ENCODE assay signal across 11 cellular contexts in genomic region chr3:158094235-158094916, GRCh38. TPM values are rescaled to one million over a fixed set of nuclear protein-coding genes. Genes with fewer than 3 reads are reported as not detected.
DNase-seq lines count a peak whose midpoint lies in the region; ATAC-seq, FAIRE-seq and TF ChIP-seq lines count a peak whose summit lies in the region.
"Had no signal": no experiment of that assay in that cellular context is flagged by ENCODE, and none has a peak within 500 bp of the region (broad histone marks: within the 10 kb centered on the region; RNA-seq: fewer than 3 reads in every experiment).

No MANE protein-coding gene starts in this region.

- no peaks in the 10 kb centered on the region for H4K20me1 ChIP-seq in K562 (replicated peaks; ENCODE audit: control insufficient read depth, insufficient read depth, low read length)

- intact Hi-C loops in K562 (cut with micrococcal nuclease) = loop anchor here (5.0 kb wide), 1 partner anchor 227 kb away; no protein-coding TSS in a partner anchor
- intact Hi-C loops in spleen (cut with DNase I; ENCODE audit: low total_unique reads) = no loop called here

- H3K27me3 ChIP-seq in K562 (ENCODE audit: control insufficient read depth in 2 of 2, insufficient read depth in 2 of 2, low read length in 2 of 2) (no peaks in the 10 kb centered on the region), spleen (replicated peaks in 1 of 7) (peaks cover 15 to 99% (median 77%) of the 10 kb centered on the region in 7 donors)

- FAIRE-seq in K562 (lab: Jason Lieb, UNC) = no peak
- FAIRE-seq: TTC549 had no signal

- ATAC-seq in GM19043 (IDR thresholded peaks at IDR 0.05; ENCODE audit: low read depth, unreplicated experiment) (peak; percentile 31), HG02840 (IDR thresholded peaks at IDR 0.05; ENCODE audit: low FRiP score, unreplicated experiment) (peak; percentile 38), K562 (no peak), SK-N-SH treated with all-trans-retinoic acid at 6 μM for 48 hours (no peak)
- ATAC-seq: left lung had no signal

- H3K9me3 ChIP-seq in K562 (replicated peaks; ENCODE audit: control insufficient read depth, insufficient read depth, low read depth, low read length) (peaks cover 12% of the 10 kb centered on the region), spleen (peaks cover 0 to 15% (median 0%) of the 10 kb centered on the region in 8 donors)
- H3K9me3 ChIP-seq: left lung had no signal

- H2AFZ ChIP-seq in K562 (ENCODE audit: low read depth, low read length) = no peak overlapping the region

- TF ChIP-seq POLR2A in K562 (conservative IDR thresholded peaks at IDR 0.05) (no peak), spleen (IDR thresholded peaks at IDR 0.05) (no peak)

- H3K4me3 ChIP-seq in K562 (no peak overlapping the region), spleen (peak overlapping the region in 1 of 8 donors; percentile 33)
- H3K4me3 ChIP-seq: left lung had no signal

- in situ Hi-C loops in K562 (cut with MboI) = no loop called here

- DNase-seq in K562 (ENCODE audit: extremely low read depth in 1 of 4, low spot score in 3 of 4) = no peak
- peak; percentile 74 for DNase-seq in spleen
- DNase-seq in NCI-H2171 (lab: John Stamatoyannopoulos, UW) = no peak
- no peak for DNase-seq in superior temporal gyrus (ENCODE audit: extremely low spot score)
- DNase-seq: NCI-H2171 treated with DMSO at 0.1 percent for 48 hours; stimulated activated CD4-positive, alpha-beta T cell treated with anti-CD3 and anti-CD28 coated beads, Interleukin-1b, Interleukin-23, amount 100 ng/mL, for 48 hours had no signal

- H3K4me1 ChIP-seq in K562 (replicated peaks in 1 of 2; ENCODE audit: control insufficient read depth in 2 of 2, insufficient read depth in 2 of 2, low read length in 2 of 2) (no peaks in the 10 kb centered on the region), spleen (peaks cover 9 to 39% (median 24%) of the 10 kb centered on the region in 6 donors)

- CTCF ChIA-PET in K562 (lab: Yijun Ruan, JAX; ENCODE audit: low intra/inter-chr PET ratio) = no interaction called here

- H3K9ac ChIP-seq in K562 (ENCODE audit: insufficient read depth in 1 of 2, low read depth in 2 of 2, low read length in 2 of 2) = no peak overlapping the region

- H3K79me2 ChIP-seq in K562 (ENCODE audit: control insufficient read depth, insufficient read depth, low read length) = no peaks in the 10 kb centered on the region

- TF ChIP-seq CTCF in K562 (IDR thresholded peaks at IDR 0.05 in 2 of 3, conservative IDR thresholded peaks at IDR 0.05 in 1 of 3; ENCODE audit: insufficient read depth in 2 of 3, low read depth in 1 of 3, low read length in 3 of 3) = no peak
- TF ChIP-seq CTCF in spleen (IDR thresholded peaks at IDR 0.05 in 8 of 11, conservative IDR thresholded peaks at IDR 0.05 in 3 of 11) = no peak

- no TSS peak for BruUV-seq in K562 (replicated peaks; lab: Mats Ljungman, UMichigan)

- no peak for TF ChIP-seq EP300 in K562 (IDR thresholded peaks at IDR 0.05; ENCODE audit: low read length)

- H3K36me3 ChIP-seq in K562 (ENCODE audit: control insufficient read depth, insufficient read depth, low read length) (peaks cover 22% of the 10 kb centered on the region; the same call in 2 of the 3 replicates), spleen (no peaks in the 10 kb centered on the region)
- H3K36me3 ChIP-seq: left lung had no signal

- H3K27ac ChIP-seq in K562 (ENCODE audit: extremely low read depth, low read depth, low read length) (no peak overlapping the region), spleen (no peak overlapping the region)
- H3K27ac ChIP-seq: left lung had no signal

- WGBS in K562 (ENCODE audit: insufficient coverage, low coverage, missing lambda C conversion rate) = 87% methylated on average over 28 of the region's 58 CpGs
- 12 to 35% (median 14%) methylated on average over 17 to 58 of the region's 58 CpGs for WGBS in spleen, 5 donors

- no peak overlapping the region for H3K4me2 ChIP-seq in K562 (ENCODE audit: insufficient read depth, low read length)

- no peaks in the 10 kb centered on the region for H3K9me1 ChIP-seq in K562 (ENCODE audit: control insufficient read depth, insufficient read depth, low read length)

- POLR2A ChIA-PET in K562 (lab: Yijun Ruan, JAX) = no interaction called here

- no peak for TF ChIP-seq RAD21 in K562 (CRISPR knock-in tag; conservative IDR thresholded peaks at IDR 0.05 in 1 of 2, IDR thresholded peaks at IDR 0.05 in 1 of 2)

TF ChIP-seq in K562, 482 proteins besides CTCF, POLR2A, EP300 and RAD21 (continues in another document):
- TF ChIP-seq POLR2G (IDR thresholded peaks at IDR 0.05; ENCODE audit: low read depth, low read length) (0 out of 2 replicates have a peak, but pooled peaks have one; percentile 27), ATF3 (IDR thresholded peaks at IDR 0.05) (peak; percentile 10; the same call in 1 of the 2 replicates), ATF3 (CRISPR knock-in tag; conservative IDR thresholded peaks at IDR 0.05) (no peak)

TF ChIP-seq in SK-N-SH treated with all-trans-retinoic acid at 6 μM for 48 hours, 23 proteins besides CTCF, POLR2A, EP300 and RAD21:
- TF ChIP-seq PPARA (CRISPR knock-in tag; IDR thresholded peaks at IDR 0.05; ENCODE audit: borderline replicate concordance) (no peak), CREB5 (CRISPR knock-in tag; IDR thresholded peaks at IDR 0.05; ENCODE audit: low read depth) (no peak)

RNA-seq across cellular contexts. Expression of gene SHOX2, which starts 11.8 kb away (rescaled TPM):
- 6.0 and 8.3 TPM in 2 replicates for total RNA-seq in K562 (2011; cell fraction: chromatin; rRNA removed; ENCODE audit: low replicate concordance)
- 3.9 and 6.5 TPM in 2 replicates for total RNA-seq in K562 (2011; cell fraction: nucleolus; rRNA removed)
- 5.5 and 7.1 TPM in 2 replicates for total RNA-seq in K562 (2011; cell fraction: nucleoplasm; rRNA removed)
- total RNA-seq in K562 (2014; rRNA removed) = 5.0 and 5.2 TPM in 2 replicates
- total RNA-seq in K562 (2014; rRNA removed; fragmentation: Illumina TruSeq; extraction: Trizol) = 3.6 and 3.7 TPM in 2 replicates
- 3.4 and 3.8 TPM in 2 replicates for total RNA-seq in K562 (2015; rRNA removed; fragmentation: Illumina TruSeq; extraction: Trizol)
- total RNA-seq in K562 (2021) = 6.1 and 8.2 TPM in 2 replicates
- polyA plus RNA-seq in K562 (2011; rRNA removed) = 6.8 and 8.4 TPM in 2 replicates
- 6.7 and 10.6 TPM in 2 replicates for polyA plus RNA-seq in K562 (2011; cell fraction: cytosol; rRNA removed)
- 24.0 and 36.2 TPM in 2 replicates for polyA plus RNA-seq in K562 (2011; cell fraction: nucleus; rRNA removed)
- polyA plus RNA-seq in K562 (2012) = 5.7 and 6.0 TPM in 2 replicates
- polyA plus RNA-seq in K562 (2014; fragmentation: Illumina TruSeq; extraction: Trizol) = 4.0 and 5.4 TPM in 2 replicates
- polyA plus RNA-seq in K562 (2014; fragmentation: Nextera tagmentation; extraction: Ambion mirVana) = under 1 TPM; 0.53 to 0.63 TPM
- 6.8 and 9.4 TPM in 2 replicates for polyA plus RNA-seq in K562 (2014; rRNA removed)
- 2.6 and 3.0 TPM in 2 replicates for polyA minus RNA-seq in K562 (2011; rRNA and poly(A)+ RNA removed)
- polyA minus RNA-seq in K562 (2011; cell fraction: cytosol; rRNA and poly(A)+ RNA removed) = 3.1 and 3.7 TPM in 2 replicates
- 6.8 and 7.0 TPM in 2 replicates for polyA minus RNA-seq in K562 (2011; cell fraction: nucleus; rRNA and poly(A)+ RNA removed)
- under 1 TPM in 3 of 7 donors, not detected in 4; 0.21 to 0.34 (median 0.23) TPM for total RNA-seq in spleen
- polyA plus RNA-seq in spleen = under 1 TPM in 2 of 3 donors, not detected in 1; 0.05 to 0.10 TPM

RNA-seq across cellular contexts. Expression of gene RSRC1, which starts 15.5 kb away (rescaled TPM):
- total RNA-seq in K562 (2011; cell fraction: chromatin; rRNA removed; ENCODE audit: low replicate concordance) = 32.9 and 110 TPM in 2 replicates
- 19.3 and 33.6 TPM in 2 replicates for total RNA-seq in K562 (2011; cell fraction: nucleolus; rRNA removed)
- total RNA-seq in K562 (2011; cell fraction: nucleoplasm; rRNA removed) = 52.5 and 68.8 TPM in 2 replicates
- total RNA-seq in K562 (2014; rRNA removed) (73.5 and 85.5 TPM in 2 replicates), K562 (2014; rRNA removed; fragmentation: Illumina TruSeq; extraction: Trizol) (113 and 120 TPM in 2 replicates), K562 (2015; rRNA removed; fragmentation: Illumina TruSeq; extraction: Trizol) (122 and 128 TPM in 2 replicates), K562 (2021) (50.1 and 51.7 TPM in 2 replicates), spleen (10 to 100 TPM; 30.2 to 56.5 (median 35.1) TPM)
- polyA plus RNA-seq in K562 (2011; rRNA removed) (15.4 and 19.3 TPM in 2 replicates), K562 (2014; fragmentation: Illumina TruSeq; extraction: Trizol) (75.5 and 78.5 TPM in 2 replicates), K562 (2014; fragmentation: Nextera tagmentation; extraction: Ambion mirVana) (10 to 100 TPM; 53.6 to 96.8 TPM), K562 (2014; rRNA removed) (22.6 and 27.4 TPM in 2 replicates), spleen (10 to 100 TPM in 2 of 3 donors, 1 to 10 TPM in 1; 7.2 to 14.0 (median 12.0) TPM)
- 2.0 and 4.4 TPM in 2 replicates for polyA plus RNA-seq in K562 (2011; cell fraction: cytosol; rRNA removed)
- 11.6 and 13.0 TPM in 2 replicates for polyA plus RNA-seq in K562 (2011; cell fraction: nucleus; rRNA removed)
- polyA plus RNA-seq in K562 (2012) = 24.7 and 40.6 TPM in 2 replicates
- 97.8 and 117 TPM in 2 replicates for polyA minus RNA-seq in K562 (2011; rRNA and poly(A)+ RNA removed)
- polyA minus RNA-seq in K562 (2011; cell fraction: cytosol; rRNA and poly(A)+ RNA removed) = 16.2 and 22.3 TPM in 2 replicates
- polyA minus RNA-seq in K562 (2011; cell fraction: nucleus; rRNA and poly(A)+ RNA removed) = 63.8 and 110 TPM in 2 replicates

Comparison
In these comparisons a context has a peak if more than half of its experiments do, and no peak if none do; other contexts are left out.
1. ATAC-seq: peak in GM19043 (single experiment) and HG02840 (single experiment); none in K562 (single experiment) and SK-N-SH treated with all-trans-retinoic acid at 6 μM for 48 hours (single experiment).